Comparison of ENCODE assay signal across 2 cellular contexts in the genomic region with DNA sequence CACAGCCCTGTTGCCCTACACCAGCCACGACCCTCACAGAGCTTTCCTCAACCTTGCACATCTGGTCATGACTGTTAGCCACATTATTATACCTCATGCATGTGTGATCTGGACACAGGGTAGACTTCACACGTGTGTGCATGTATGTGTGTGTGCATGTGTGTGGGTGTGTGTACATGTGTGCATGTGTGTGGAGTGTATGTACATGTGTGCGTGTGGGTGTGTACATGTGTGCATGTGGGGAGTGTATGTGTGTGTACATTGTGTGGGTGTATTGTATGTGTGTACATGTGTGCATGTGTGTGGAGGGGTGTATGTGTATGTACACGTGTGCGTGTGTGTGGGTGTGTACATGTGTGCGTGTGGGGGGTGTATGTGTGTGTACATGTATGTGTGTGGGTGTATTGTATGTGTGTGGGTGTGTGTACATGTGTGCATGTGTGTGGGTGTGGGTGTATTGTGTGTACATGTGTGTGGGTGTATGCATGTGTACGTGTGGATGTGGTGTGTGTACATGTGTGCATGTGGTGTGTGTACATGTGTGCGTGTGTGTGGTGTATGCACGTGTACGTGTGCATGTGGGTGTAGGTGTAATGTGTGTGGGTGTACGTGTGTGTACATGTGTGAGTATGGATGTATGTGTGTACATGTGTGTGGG.
TF ChIP-seq lines count a peak whose summit lies in the region.

No MANE protein-coding gene starts in this region.

TF ChIP-seq in HepG2, 621 proteins besides CTCF, POLR2A, EP300 and RAD21 (continued from another document):
- TF ChIP-seq, protein P1, sequence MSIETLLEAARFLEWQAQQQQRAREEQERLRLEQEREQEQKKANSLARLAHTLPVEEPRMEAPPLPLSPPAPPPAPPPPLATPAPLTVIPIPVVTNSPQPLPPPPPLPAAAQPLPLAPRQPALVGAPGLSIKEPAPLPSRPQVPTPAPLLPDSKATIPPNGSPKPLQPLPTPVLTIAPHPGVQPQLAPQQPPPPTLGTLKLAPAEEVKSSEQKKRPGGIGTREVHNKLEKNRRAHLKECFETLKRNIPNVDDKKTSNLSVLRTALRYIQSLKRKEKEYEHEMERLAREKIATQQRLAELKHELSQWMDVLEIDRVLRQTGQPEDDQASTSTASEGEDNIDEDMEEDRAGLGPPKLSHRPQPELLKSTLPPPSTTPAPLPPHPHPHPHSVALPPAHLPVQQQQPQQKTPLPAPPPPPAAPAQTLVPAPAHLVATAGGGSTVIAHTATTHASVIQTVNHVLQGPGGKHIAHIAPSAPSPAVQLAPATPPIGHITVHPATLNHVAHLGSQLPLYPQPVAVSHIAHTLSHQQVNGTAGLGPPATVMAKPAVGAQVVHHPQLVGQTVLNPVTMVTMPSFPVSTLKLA (IDR thresholded peaks at IDR 0.05) = peak; percentile 100
- TF ChIP-seq MYC (CRISPR knock-in tag; IDR thresholded peaks at IDR 0.05; ENCODE audit: borderline replicate concordance) (no peak), SP4 (CRISPR knock-in tag; IDR thresholded peaks at IDR 0.05) (no peak)
TF ChIP-seq in HepG2: peak in this region for 3.

TF ChIP-seq in K562, 482 proteins besides CTCF, POLR2A, EP300 and RAD21 (continued from another document):
- TF ChIP-seq, protein P2, sequence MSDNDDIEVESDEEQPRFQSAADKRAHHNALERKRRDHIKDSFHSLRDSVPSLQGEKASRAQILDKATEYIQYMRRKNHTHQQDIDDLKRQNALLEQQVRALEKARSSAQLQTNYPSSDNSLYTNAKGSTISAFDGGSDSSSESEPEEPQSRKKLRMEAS (CRISPR knock-in tag; IDR thresholded peaks at IDR 0.05) = peak; percentile 12; the same call in 1 of the 2 replicates
- TF ChIP-seq THRAP3 (IDR thresholded peaks at IDR 0.05; ENCODE audit: borderline replicate concordance) (no peak), ZNF354B (CRISPR knock-in tag; IDR thresholded peaks at IDR 0.05) (no peak), PRPF4 (IDR thresholded peaks at IDR 0.05; ENCODE audit: insufficient read depth, low read depth, low read length, poor library complexity, severe bottlenecking) (no peak), ZNF41 (CRISPR knock-in tag; conservative IDR thresholded peaks at IDR 0.05) (no peak), MAFF (IDR thresholded peaks at IDR 0.05; ENCODE audit: low read length) (no peak), ZNF589 (CRISPR knock-in tag; IDR thresholded peaks at IDR 0.05; ENCODE audit: low read depth) (no peak), SPI1 (IDR thresholded peaks at IDR 0.05; ENCODE audit: borderline replicate concordance, low read depth, low read length) (no peak), ZSCAN32 (CRISPR knock-in tag; IDR thresholded peaks at IDR 0.05) (no peak), TAF9B (IDR thresholded peaks at IDR 0.05; ENCODE audit: partially characterized antibody) (no peak), PRMT5 (CRISPR knock-in tag; IDR thresholded peaks at IDR 0.05) (no peak), ZNF445 (CRISPR knock-in tag; IDR thresholded peaks at IDR 0.05; ENCODE audit: low read depth) (no peak), CREBBP (IDR thresholded peaks at IDR 0.05; ENCODE audit: low read depth, low read length) (no peak), KDM4B (IDR thresholded peaks at IDR 0.05; ENCODE audit: borderline replicate concordance in 2 of 2, low read depth in 1 of 2) (no peak), NR2C2 (CRISPR knock-in tag; IDR thresholded peaks at IDR 0.05) (no peak), NR2C2 (tag; IDR thresholded peaks at IDR 0.05) (no peak), ZSCAN29 (IDR thresholded peaks at IDR 0.05) (no peak), GABPA (tag; conservative IDR thresholded peaks at IDR 0.05; ENCODE audit: low read depth) (no peak), EGR1 (conservative IDR thresholded peaks at IDR 0.05) (0 out of 2 replicates have a peak, but pooled peaks have one; percentile 2)
- TF ChIP-seq, protein P3, sequence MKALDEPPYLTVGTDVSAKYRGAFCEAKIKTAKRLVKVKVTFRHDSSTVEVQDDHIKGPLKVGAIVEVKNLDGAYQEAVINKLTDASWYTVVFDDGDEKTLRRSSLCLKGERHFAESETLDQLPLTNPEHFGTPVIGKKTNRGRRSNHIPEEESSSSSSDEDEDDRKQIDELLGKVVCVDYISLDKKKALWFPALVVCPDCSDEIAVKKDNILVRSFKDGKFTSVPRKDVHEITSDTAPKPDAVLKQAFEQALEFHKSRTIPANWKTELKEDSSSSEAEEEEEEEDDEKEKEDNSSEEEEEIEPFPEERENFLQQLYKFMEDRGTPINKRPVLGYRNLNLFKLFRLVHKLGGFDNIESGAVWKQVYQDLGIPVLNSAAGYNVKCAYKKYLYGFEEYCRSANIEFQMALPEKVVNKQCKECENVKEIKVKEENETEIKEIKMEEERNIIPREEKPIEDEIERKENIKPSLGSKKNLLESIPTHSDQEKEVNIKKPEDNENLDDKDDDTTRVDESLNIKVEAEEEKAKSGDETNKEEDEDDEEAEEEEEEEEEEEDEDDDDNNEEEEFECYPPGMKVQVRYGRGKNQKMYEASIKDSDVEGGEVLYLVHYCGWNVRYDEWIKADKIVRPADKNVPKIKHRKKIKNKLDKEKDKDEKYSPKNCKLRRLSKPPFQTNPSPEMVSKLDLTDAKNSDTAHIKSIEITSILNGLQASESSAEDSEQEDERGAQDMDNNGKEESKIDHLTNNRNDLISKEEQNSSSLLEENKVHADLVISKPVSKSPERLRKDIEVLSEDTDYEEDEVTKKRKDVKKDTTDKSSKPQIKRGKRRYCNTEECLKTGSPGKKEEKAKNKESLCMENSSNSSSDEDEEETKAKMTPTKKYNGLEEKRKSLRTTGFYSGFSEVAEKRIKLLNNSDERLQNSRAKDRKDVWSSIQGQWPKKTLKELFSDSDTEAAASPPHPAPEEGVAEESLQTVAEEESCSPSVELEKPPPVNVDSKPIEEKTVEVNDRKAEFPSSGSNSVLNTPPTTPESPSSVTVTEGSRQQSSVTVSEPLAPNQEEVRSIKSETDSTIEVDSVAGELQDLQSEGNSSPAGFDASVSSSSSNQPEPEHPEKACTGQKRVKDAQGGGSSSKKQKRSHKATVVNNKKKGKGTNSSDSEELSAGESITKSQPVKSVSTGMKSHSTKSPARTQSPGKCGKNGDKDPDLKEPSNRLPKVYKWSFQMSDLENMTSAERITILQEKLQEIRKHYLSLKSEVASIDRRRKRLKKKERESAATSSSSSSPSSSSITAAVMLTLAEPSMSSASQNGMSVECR (CRISPR knock-in tag; IDR thresholded peaks at IDR 0.05) = no peak
- TF ChIP-seq, protein P4, sequence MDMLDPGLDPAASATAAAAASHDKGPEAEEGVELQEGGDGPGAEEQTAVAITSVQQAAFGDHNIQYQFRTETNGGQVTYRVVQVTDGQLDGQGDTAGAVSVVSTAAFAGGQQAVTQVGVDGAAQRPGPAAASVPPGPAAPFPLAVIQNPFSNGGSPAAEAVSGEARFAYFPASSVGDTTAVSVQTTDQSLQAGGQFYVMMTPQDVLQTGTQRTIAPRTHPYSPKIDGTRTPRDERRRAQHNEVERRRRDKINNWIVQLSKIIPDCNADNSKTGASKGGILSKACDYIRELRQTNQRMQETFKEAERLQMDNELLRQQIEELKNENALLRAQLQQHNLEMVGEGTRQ (CRISPR knock-in tag; IDR thresholded peaks at IDR 0.05) = no peak
- TF ChIP-seq, protein P5, sequence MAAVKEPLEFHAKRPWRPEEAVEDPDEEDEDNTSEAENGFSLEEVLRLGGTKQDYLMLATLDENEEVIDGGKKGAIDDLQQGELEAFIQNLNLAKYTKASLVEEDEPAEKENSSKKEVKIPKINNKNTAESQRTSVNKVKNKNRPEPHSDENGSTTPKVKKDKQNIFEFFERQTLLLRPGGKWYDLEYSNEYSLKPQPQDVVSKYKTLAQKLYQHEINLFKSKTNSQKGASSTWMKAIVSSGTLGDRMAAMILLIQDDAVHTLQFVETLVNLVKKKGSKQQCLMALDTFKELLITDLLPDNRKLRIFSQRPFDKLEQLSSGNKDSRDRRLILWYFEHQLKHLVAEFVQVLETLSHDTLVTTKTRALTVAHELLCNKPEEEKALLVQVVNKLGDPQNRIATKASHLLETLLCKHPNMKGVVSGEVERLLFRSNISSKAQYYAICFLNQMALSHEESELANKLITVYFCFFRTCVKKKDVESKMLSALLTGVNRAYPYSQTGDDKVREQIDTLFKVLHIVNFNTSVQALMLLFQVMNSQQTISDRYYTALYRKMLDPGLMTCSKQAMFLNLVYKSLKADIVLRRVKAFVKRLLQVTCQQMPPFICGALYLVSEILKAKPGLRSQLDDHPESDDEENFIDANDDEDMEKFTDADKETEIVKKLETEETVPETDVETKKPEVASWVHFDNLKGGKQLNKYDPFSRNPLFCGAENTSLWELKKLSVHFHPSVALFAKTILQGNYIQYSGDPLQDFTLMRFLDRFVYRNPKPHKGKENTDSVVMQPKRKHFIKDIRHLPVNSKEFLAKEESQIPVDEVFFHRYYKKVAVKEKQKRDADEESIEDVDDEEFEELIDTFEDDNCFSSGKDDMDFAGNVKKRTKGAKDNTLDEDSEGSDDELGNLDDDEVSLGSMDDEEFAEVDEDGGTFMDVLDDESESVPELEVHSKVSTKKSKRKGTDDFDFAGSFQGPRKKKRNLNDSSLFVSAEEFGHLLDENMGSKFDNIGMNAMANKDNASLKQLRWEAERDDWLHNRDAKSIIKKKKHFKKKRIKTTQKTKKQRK (IDR thresholded peaks at IDR 0.05; ENCODE audit: borderline replicate concordance, low read depth, low read length) = no peak
- TF ChIP-seq, protein P6, sequence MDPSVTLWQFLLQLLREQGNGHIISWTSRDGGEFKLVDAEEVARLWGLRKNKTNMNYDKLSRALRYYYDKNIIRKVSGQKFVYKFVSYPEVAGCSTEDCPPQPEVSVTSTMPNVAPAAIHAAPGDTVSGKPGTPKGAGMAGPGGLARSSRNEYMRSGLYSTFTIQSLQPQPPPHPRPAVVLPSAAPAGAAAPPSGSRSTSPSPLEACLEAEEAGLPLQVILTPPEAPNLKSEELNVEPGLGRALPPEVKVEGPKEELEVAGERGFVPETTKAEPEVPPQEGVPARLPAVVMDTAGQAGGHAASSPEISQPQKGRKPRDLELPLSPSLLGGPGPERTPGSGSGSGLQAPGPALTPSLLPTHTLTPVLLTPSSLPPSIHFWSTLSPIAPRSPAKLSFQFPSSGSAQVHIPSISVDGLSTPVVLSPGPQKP (CRISPR knock-in tag; IDR thresholded peaks at IDR 0.05) = no peak
- TF ChIP-seq, protein P7, sequence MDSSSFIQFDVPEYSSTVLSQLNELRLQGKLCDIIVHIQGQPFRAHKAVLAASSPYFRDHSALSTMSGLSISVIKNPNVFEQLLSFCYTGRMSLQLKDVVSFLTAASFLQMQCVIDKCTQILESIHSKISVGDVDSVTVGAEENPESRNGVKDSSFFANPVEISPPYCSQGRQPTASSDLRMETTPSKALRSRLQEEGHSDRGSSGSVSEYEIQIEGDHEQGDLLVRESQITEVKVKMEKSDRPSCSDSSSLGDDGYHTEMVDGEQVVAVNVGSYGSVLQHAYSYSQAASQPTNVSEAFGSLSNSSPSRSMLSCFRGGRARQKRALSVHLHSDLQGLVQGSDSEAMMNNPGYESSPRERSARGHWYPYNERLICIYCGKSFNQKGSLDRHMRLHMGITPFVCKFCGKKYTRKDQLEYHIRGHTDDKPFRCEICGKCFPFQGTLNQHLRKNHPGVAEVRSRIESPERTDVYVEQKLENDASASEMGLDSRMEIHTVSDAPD (CRISPR knock-in tag; IDR thresholded peaks at IDR 0.05) = no peak
